24 cellular contexts compared by ENCODE assay signal in genomic region chr14:21379338-21379737, GRCh38.
"Had no signal": no experiment of that assay in that cellular context is flagged by ENCODE, and none has a peak within 500 bp of the region (broad histone marks: within the 10 kb centered on the region; RNA-seq: fewer than 3 reads in every experiment).

No MANE protein-coding gene starts in this region.

- H3K27ac Mint-ChIP-seq: memory B cell; mesothelial cell of epicardium; natural killer cell treated with Interleukin-12 subunit alpha and Interleukin-12 subunit beta and Interleukin-15 and Interleukin-18, amount 100 ng/mL, for 72 hours; stimulated activated memory B cell treated with anti-CD40 and anti-IgM and Interleukin-4, amounts not matched to agents 10 μg/mL and 1 μg/mL and 100 μg/mL, for 72 hours; stimulated activated naive CD8-positive, alpha-beta T cell treated with anti-CD3 and anti-CD28 coated beads, Interleukin-15, Interleukin-2, amounts not matched to agents 100 ng/mL and 50 ng/mL, for 24 hours had no signal

- H3K4me1 ChIP-seq: prostate gland had no signal

- H3K27ac ChIP-seq: dorsolateral prefrontal cortex, gastrocnemius medialis, heart right ventricle, left lung, lower lobe of right lung, pancreas, prostate gland, spleen, tibial nerve had no signal

- H3K4me3 ChIP-seq: dorsolateral prefrontal cortex, gastrocnemius medialis, heart right ventricle, left lung, lower lobe of right lung, pancreas, prostate gland, spleen, tibial nerve had no signal

- H3K36me3 Mint-ChIP-seq: mesothelial cell of epicardium had no signal

- ATAC-seq: esophagus mucosa; gastrocnemius medialis; heart right ventricle; left lung; lower lobe of right lung; natural killer cell treated with Interleukin-12 subunit alpha and Interleukin-12 subunit beta and Interleukin-15 and Interleukin-18, amount 100 ng/mL, for 72 hours; pancreas; sciatic nerve; stimulated activated memory B cell treated with anti-CD40 and anti-IgM and Interleukin-4, amounts not matched to agents 10 μg/mL and 1 μg/mL and 100 μg/mL, for 72 hours had no signal

- H3K27me3 ChIP-seq: dorsolateral prefrontal cortex, gastrocnemius medialis, heart right ventricle, left lung, pancreas, spleen, tibial nerve had no signal

- H3K36me3 ChIP-seq: left lung, pancreas, prostate gland had no signal

- H3K4me3 Mint-ChIP-seq: memory B cell; mesothelial cell of epicardium; natural killer cell treated with Interleukin-12 subunit alpha and Interleukin-12 subunit beta and Interleukin-15 and Interleukin-18, amount 100 ng/mL, for 72 hours; stimulated activated memory B cell treated with anti-CD40 and anti-IgM and Interleukin-4, amounts not matched to agents 10 μg/mL and 1 μg/mL and 100 μg/mL, for 72 hours; stimulated activated naive CD8-positive, alpha-beta T cell treated with anti-CD3 and anti-CD28 coated beads, Interleukin-15, Interleukin-2, amounts not matched to agents 100 ng/mL and 50 ng/mL, for 24 hours had no signal

- H3K9me3 ChIP-seq: gastrocnemius medialis, heart right ventricle, left lung, lower lobe of right lung, pancreas, prostate gland, spleen, tibial nerve had no signal

- FAIRE-seq: endometrium, keratinocyte, pancreas had no signal

- DNase-seq: cortex of kidney; dorsolateral prefrontal cortex; effector CD8-positive, alpha-beta T cell; gastrocnemius medialis; heart right ventricle; left lung; lower lobe of right lung; occipital lobe; pancreas; spleen; stimulated activated CD4-positive, alpha-beta T cell treated with anti-CD3 and anti-CD28 coated beads, Interleukin-15, amount 100 ng/mL, for 24 hours; stimulated activated CD4-positive, alpha-beta T cell treated with anti-CD3 and anti-CD28 coated beads, Interleukin-1b, Interleukin-23, amount 100 ng/mL, for 48 hours; stimulated activated CD4-positive, alpha-beta T cell treated with anti-CD3 and anti-CD28 coated beads, Interleukin-4, amount 100 ng/mL, for 24 hours had no signal

- H3K9me3 Mint-ChIP-seq: memory B cell; mesothelial cell of epicardium; natural killer cell treated with Interleukin-12 subunit alpha and Interleukin-12 subunit beta and Interleukin-15 and Interleukin-18, amount 100 ng/mL, for 72 hours; stimulated activated memory B cell treated with anti-CD40 and anti-IgM and Interleukin-4, amounts not matched to agents 10 μg/mL and 1 μg/mL and 100 μg/mL, for 72 hours; stimulated activated naive CD8-positive, alpha-beta T cell treated with anti-CD3 and anti-CD28 coated beads, Interleukin-15, Interleukin-2, amounts not matched to agents 100 ng/mL and 50 ng/mL, for 24 hours had no signal

- H3K27me3 Mint-ChIP-seq: memory B cell; natural killer cell treated with Interleukin-12 subunit alpha and Interleukin-12 subunit beta and Interleukin-15 and Interleukin-18, amount 100 ng/mL, for 72 hours; stimulated activated memory B cell treated with anti-CD40 and anti-IgM and Interleukin-4, amounts not matched to agents 10 μg/mL and 1 μg/mL and 100 μg/mL, for 72 hours; stimulated activated naive CD8-positive, alpha-beta T cell treated with anti-CD3 and anti-CD28 coated beads, Interleukin-15, Interleukin-2, amounts not matched to agents 100 ng/mL and 50 ng/mL, for 24 hours had no signal
